1 cellular context compared by ENCODE assay signal in genomic region chr10:12605580-12606405, GRCh38.
TF ChIP-seq lines count a peak whose summit lies in the region.

No MANE protein-coding gene starts in this region.

TF ChIP-seq in GM12878, 131 proteins besides CTCF, POLR2A, EP300 and RAD21 (continued from another document and continues in another):
- TF ChIP-seq ZNF592 (IDR thresholded peaks at IDR 0.05), result no peak
- no peak for TF ChIP-seq POU2F2 (IDR thresholded peaks at IDR 0.05; ENCODE audit: borderline replicate concordance, low read depth, low read length)
- TF ChIP-seq E2F4 (IDR thresholded peaks at IDR 0.05; ENCODE audit: low read depth, low read length), result no peak
- no peak for TF ChIP-seq ATF2 (IDR thresholded peaks at IDR 0.05; ENCODE audit: low read length)
- no peak for TF ChIP-seq WRNIP1 (IDR thresholded peaks at IDR 0.05; ENCODE audit: borderline replicate concordance, low read depth, low read length)
- no peak for TF ChIP-seq CHD1 (IDR thresholded peaks at IDR 0.05; ENCODE audit: low read depth, low read length)
- no peak for TF ChIP-seq MYC (IDR thresholded peaks at IDR 0.05; ENCODE audit: insufficient read depth, insufficient read length, insufficient replicate concordance, low read length, severe bottlenecking)
- TF ChIP-seq ELK1 (IDR thresholded peaks at IDR 0.05; ENCODE audit: low read depth, low read length), result no peak
- no peak for TF ChIP-seq MEF2B (IDR thresholded peaks at IDR 0.05; ENCODE audit: partially characterized antibody, poor library complexity, severe bottlenecking)
- no peak for TF ChIP-seq IRF5 (IDR thresholded peaks at IDR 0.05; ENCODE audit: borderline replicate concordance)
- TF ChIP-seq SP1 (IDR thresholded peaks at IDR 0.05; ENCODE audit: low read depth, low read length), result no peak
- 0 out of 2 replicates have a peak, but pooled peaks have one; percentile 9 for TF ChIP-seq MTA2 (IDR thresholded peaks at IDR 0.05; ENCODE audit: low read depth)
- no peak for TF ChIP-seq RELB (IDR thresholded peaks at IDR 0.05; ENCODE audit: low read depth)
- no peak for TF ChIP-seq REST (IDR thresholded peaks at IDR 0.05; ENCODE audit: low read depth, low read length)
- TF ChIP-seq IKZF2 (IDR thresholded peaks at IDR 0.05), result 0 out of 4 replicates have a peak, but pooled peaks of 1 of the 2 experiments have one; percentile 10
- no peak for TF ChIP-seq IRF3 (IDR thresholded peaks at IDR 0.05)
- no peak for TF ChIP-seq HSF1 (IDR thresholded peaks at IDR 0.05; ENCODE audit: low read depth, low read length)
- TF ChIP-seq SUZ12 (IDR thresholded peaks at IDR 0.05; ENCODE audit: unreplicated experiment), result no peak
- TF ChIP-seq RFX5 (IDR thresholded peaks at IDR 0.05; ENCODE audit: low read depth, low read length), result no peak
- TF ChIP-seq KAT2A (conservative IDR thresholded peaks at IDR 0.05; ENCODE audit: control insufficient read depth, low read depth, low read length), result no peak
- no peak for TF ChIP-seq POLR2AphosphoS2 (IDR thresholded peaks at IDR 0.05; ENCODE audit: low read depth, low read length)
- TF ChIP-seq NR2C1 (IDR thresholded peaks at IDR 0.05), result no peak
- no peak for TF ChIP-seq ETV6 (conservative IDR thresholded peaks at IDR 0.05 in 1 of 2, IDR thresholded peaks at IDR 0.05 in 1 of 2; ENCODE audit: borderline replicate concordance in 1 of 2, low read depth in 1 of 2)
- TF ChIP-seq LARP7 (IDR thresholded peaks at IDR 0.05), result no peak
- TF ChIP-seq CEBPZ (IDR thresholded peaks at IDR 0.05; ENCODE audit: low read depth, low read length), result no peak
- TF ChIP-seq JUND (IDR thresholded peaks at IDR 0.05; ENCODE audit: low read depth, low read length), result no peak
- no peak for TF ChIP-seq JUNB (IDR thresholded peaks at IDR 0.05)
- TF ChIP-seq EGR1 (IDR thresholded peaks at IDR 0.05; ENCODE audit: borderline replicate concordance in 1 of 2, low read depth in 2 of 2, low read length in 2 of 2), result no peak
- TF ChIP-seq SMC3 (IDR thresholded peaks at IDR 0.05; ENCODE audit: borderline replicate concordance, low read length), result peak; percentile 21; the same call in 1 of the 2 replicates
- no peak for TF ChIP-seq EED (IDR thresholded peaks at IDR 0.05; ENCODE audit: low read depth)
- no peak for TF ChIP-seq BMI1 (IDR thresholded peaks at IDR 0.05; ENCODE audit: borderline replicate concordance)
- TF ChIP-seq BCL11A (IDR thresholded peaks at IDR 0.05; ENCODE audit: low read depth, low read length), result no peak
- no peak for TF ChIP-seq HDAC2 (IDR thresholded peaks at IDR 0.05)
- no peak for TF ChIP-seq SUPT20H (IDR thresholded peaks at IDR 0.05; ENCODE audit: borderline replicate concordance, control insufficient read depth, low read depth, low read length)
- TF ChIP-seq ZBED1 (IDR thresholded peaks at IDR 0.05; ENCODE audit: borderline replicate concordance), result no peak
- no peak for TF ChIP-seq FOXM1 (IDR thresholded peaks at IDR 0.05; ENCODE audit: low read depth, low read length)
